In the genomic region with DNA sequence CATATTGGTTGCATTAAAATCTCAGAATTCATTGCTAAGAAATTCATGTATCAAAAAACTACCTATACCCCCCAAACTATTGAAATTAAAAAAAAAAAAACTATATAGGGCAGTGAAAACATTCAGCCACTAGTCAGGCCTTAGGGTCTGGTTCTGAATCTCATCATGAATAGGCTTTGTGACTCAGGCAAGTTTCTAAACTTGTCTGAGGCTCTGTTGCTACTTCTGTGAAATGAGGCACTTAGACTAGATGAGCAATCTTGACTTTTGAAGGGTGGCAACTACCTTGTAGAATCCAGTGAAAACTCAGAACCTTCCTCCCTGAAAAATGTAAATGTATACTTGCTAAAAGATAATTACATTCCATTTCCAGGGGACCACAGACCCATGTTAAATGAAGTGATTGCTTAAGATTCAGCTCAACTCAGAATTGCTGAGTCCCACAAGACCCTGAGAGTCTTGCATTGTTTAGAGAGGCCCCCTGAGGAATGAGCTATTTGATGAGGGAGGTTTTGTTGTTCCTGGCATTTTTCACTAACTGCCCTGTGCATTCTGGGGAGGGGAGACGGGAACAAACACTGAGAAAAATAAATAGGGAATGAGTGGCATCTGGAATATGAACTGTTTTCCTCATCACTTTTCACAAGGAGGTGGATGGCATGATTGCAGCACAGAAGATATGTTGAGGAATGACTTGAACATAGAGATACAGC, we compare ENCODE assay signal across 13 cellular contexts. TPM values are rescaled to one million over a fixed set of nuclear protein-coding genes. Genes with fewer than 3 reads are reported as not detected.
A peak's percentile ranks its signal among the peaks of the same experiment; 100 is the strongest.
DNase-seq lines count a peak whose midpoint lies in the region; ATAC-seq and TF ChIP-seq lines count a peak whose summit lies in the region.
"Had no signal": no experiment of that assay in that cellular context is flagged by ENCODE, and none has a peak within 500 bp of the region (broad histone marks: within the 10 kb centered on the region; RNA-seq: fewer than 3 reads in every experiment).

No MANE protein-coding gene starts in this region.

- no peaks in the 10 kb centered on the region for H3K4me1 Mint-ChIP-seq in immature natural killer cell
- H3K4me1 Mint-ChIP-seq: CD8-positive, alpha-beta memory T cell; central memory CD8-positive, alpha-beta T cell had no signal

- ATAC-seq in HG02623 (IDR thresholded peaks at IDR 0.05; ENCODE audit: unreplicated experiment) = no peak
- no peak for ATAC-seq in GM21723 (IDR thresholded peaks at IDR 0.05; ENCODE audit: unreplicated experiment)
- ATAC-seq: activated CD4-positive, CD25-positive, alpha-beta regulatory T cell treated with anti-CD3 and anti-CD28 coated beads, Interleukin-2, amount 50 U/mL, for 24 hours had no signal

- 67 to 93% (median 77%) methylated on average over 1 of the region's 1 CpG for WGBS in adrenal gland, 4 donors

- peak overlapping the region; percentile 15 for H3K27ac ChIP-seq in muscle layer of colon (ENCODE audit: low read depth, low read length)
- H3K27ac ChIP-seq in adrenal gland = no peak overlapping the region

- H3K27me3 ChIP-seq in muscle layer of colon (ENCODE audit: control insufficient read depth in 1 of 2, insufficient read depth in 2 of 2, low read length in 2 of 2) (no peaks in the 10 kb centered on the region), adrenal gland (no peaks in the 10 kb centered on the region)
- H3K27me3 ChIP-seq: spleen had no signal

- no peak overlapping the region for H3K9ac ChIP-seq in muscle layer of colon (ENCODE audit: low read length)

- DNase-seq in AG10803 (ENCODE audit: low read depth) (peak; percentile 56), NCI-H2227 (lab: John Stamatoyannopoulos, UW; ENCODE audit: unreplicated experiment) (peak; percentile 24), dermis blood vessel endothelial cell (peak; percentile 56), immature natural killer cell (no peak), adrenal gland (no peak)
- DNase-seq: CD8-positive, alpha-beta memory T cell; spleen had no signal

- no peak for TF ChIP-seq POLR2A in adrenal gland (IDR thresholded peaks at IDR 0.05)

- H3K36me3 ChIP-seq in muscle layer of colon (ENCODE audit: insufficient read depth, low read length) (no peaks in the 10 kb centered on the region), adrenal gland (replicated peaks in 1 of 2) (no peaks in the 10 kb centered on the region)

- H3K27ac Mint-ChIP-seq in immature natural killer cell = no peak overlapping the region
- H3K27ac Mint-ChIP-seq: CD8-positive, alpha-beta memory T cell; IgD-negative memory B cell had no signal

- H3K9me3 Mint-ChIP-seq in immature natural killer cell = no peaks in the 10 kb centered on the region
- H3K9me3 Mint-ChIP-seq: CD8-positive, alpha-beta memory T cell; central memory CD8-positive, alpha-beta T cell; IgD-negative memory B cell had no signal

- H3K4me3 ChIP-seq in AG10803 (ENCODE audit: low read length) (no peak overlapping the region), muscle layer of colon (ENCODE audit: low read depth in 1 of 2, low read length in 2 of 2) (no peak overlapping the region), adrenal gland (no peak overlapping the region)
- H3K4me3 ChIP-seq: spleen had no signal

- H3K27me3 Mint-ChIP-seq in immature natural killer cell (ENCODE audit: low read depth in 3 of 3) = peaks cover 0 to 2% (median 1%) of the 10 kb centered on the region in 3 donors

- H3K4me1 ChIP-seq in muscle layer of colon (ENCODE audit: insufficient read depth, low read length) = peaks cover 33% of the 10 kb centered on the region
- H3K4me1 ChIP-seq in adrenal gland (replicated peaks in 1 of 2) = peaks cover 0 to 22% of the 10 kb centered on the region in 2 donors

- H3K4me3 Mint-ChIP-seq in immature natural killer cell = no peak overlapping the region
- H3K4me3 Mint-ChIP-seq: CD8-positive, alpha-beta memory T cell; central memory CD8-positive, alpha-beta T cell; IgD-negative memory B cell had no signal

- intact Hi-C loops in adrenal gland (cut with DNase I) = no loop called here

- H3K9me3 ChIP-seq in muscle layer of colon (ENCODE audit: low read length) = no peaks in the 10 kb centered on the region
- H3K9me3 ChIP-seq in adrenal gland (replicated peaks in 1 of 3) = no peaks in the 10 kb centered on the region
- H3K9me3 ChIP-seq: spleen had no signal

- no peaks in the 10 kb centered on the region for H3K36me3 Mint-ChIP-seq in immature natural killer cell
- H3K36me3 Mint-ChIP-seq: CD8-positive, alpha-beta memory T cell; IgD-negative memory B cell had no signal

- TF ChIP-seq CTCF in AG10803 (conservative IDR thresholded peaks at IDR 0.05; ENCODE audit: low read length) (no peak; the same call in 1 of the 2 replicates), adrenal gland (IDR thresholded peaks at IDR 0.05) (no peak)

RNA-seq across cellular contexts. Expression of a gene that starts 29.5 kb away (rescaled TPM):
- 204 and 257 TPM in 2 replicates for total RNA-seq in dermis blood vessel endothelial cell
- polyA plus RNA-seq in immature natural killer cell = 1 to 10 TPM in 1 of 3 donors, under 1 TPM in 1, not detected in 1; 0.97 to 6.6 TPM
- 100 to 1,000 TPM in 1 of 8 donors, 10 to 100 TPM in 7; 12.5 to 158 (median 33.8) TPM for total RNA-seq in adrenal gland
- polyA plus RNA-seq in adrenal gland = 10 to 100 TPM in 2 of 3 donors, 1 to 10 TPM in 1; 9.1 to 26.1 (median 13.5) TPM

Comparison
In these comparisons a context has a peak if more than half of its experiments do, and no peak if none do; other contexts are left out.
1. DNase-seq: peak in AG10803 (single experiment), NCI-H2227 (single experiment) and dermis blood vessel endothelial cell (single experiment); none in immature natural killer cell (0 of 3) and adrenal gland (0 of 7).